In the genomic region with DNA sequence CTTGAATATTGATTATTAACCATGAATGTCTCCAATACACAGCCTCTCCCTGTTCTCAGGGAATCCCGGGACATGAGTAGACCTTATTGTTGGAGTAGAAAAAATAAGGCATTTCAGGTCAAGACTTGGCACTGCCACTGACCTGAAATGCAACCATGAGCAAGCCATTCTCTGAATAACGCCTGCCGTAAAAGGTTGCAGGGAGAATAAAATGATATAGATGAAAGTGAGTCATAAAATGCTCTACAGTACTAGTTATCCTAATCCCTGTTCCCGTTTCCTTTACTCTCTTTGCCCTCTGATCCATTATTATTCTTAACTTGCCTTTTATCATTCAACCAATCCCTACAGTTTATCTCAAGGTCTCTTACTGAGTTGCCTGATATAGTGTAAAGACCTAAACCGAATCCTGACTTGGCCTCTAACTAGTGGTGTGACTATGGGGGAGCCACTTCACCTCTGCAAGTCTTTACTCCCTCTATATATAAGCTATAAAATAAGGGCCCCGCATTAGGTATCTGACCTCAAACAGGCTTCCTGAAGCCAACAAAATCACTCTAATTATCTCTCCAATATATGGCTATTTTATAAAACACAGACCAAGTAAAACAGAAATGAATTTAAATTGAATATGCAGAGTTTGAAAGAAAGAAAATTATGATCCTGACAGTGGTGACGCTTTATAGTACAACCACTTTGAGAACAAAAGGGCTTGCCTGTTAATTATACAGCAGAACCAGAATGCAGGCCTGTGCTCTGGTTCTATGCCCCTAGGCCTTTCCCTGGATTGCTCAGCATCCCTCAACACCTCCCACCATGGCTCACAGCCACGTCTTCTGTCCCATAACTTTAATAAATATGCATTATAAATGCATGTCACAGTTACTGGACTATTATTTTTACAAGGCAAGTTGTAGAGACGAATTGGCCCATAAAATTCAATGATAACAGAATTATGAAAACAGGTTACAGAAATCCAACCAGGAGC, we compare ENCODE assay signal across 1 cellular context.
TF ChIP-seq lines count a peak whose summit lies in the region.

No MANE protein-coding gene starts in this region.

TF ChIP-seq in WTC11, 78 proteins besides CTCF, POLR2A, EP300 and RAD21:
- TF ChIP-seq, protein P1, sequence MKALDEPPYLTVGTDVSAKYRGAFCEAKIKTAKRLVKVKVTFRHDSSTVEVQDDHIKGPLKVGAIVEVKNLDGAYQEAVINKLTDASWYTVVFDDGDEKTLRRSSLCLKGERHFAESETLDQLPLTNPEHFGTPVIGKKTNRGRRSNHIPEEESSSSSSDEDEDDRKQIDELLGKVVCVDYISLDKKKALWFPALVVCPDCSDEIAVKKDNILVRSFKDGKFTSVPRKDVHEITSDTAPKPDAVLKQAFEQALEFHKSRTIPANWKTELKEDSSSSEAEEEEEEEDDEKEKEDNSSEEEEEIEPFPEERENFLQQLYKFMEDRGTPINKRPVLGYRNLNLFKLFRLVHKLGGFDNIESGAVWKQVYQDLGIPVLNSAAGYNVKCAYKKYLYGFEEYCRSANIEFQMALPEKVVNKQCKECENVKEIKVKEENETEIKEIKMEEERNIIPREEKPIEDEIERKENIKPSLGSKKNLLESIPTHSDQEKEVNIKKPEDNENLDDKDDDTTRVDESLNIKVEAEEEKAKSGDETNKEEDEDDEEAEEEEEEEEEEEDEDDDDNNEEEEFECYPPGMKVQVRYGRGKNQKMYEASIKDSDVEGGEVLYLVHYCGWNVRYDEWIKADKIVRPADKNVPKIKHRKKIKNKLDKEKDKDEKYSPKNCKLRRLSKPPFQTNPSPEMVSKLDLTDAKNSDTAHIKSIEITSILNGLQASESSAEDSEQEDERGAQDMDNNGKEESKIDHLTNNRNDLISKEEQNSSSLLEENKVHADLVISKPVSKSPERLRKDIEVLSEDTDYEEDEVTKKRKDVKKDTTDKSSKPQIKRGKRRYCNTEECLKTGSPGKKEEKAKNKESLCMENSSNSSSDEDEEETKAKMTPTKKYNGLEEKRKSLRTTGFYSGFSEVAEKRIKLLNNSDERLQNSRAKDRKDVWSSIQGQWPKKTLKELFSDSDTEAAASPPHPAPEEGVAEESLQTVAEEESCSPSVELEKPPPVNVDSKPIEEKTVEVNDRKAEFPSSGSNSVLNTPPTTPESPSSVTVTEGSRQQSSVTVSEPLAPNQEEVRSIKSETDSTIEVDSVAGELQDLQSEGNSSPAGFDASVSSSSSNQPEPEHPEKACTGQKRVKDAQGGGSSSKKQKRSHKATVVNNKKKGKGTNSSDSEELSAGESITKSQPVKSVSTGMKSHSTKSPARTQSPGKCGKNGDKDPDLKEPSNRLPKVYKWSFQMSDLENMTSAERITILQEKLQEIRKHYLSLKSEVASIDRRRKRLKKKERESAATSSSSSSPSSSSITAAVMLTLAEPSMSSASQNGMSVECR (CRISPR knock-in tag; IDR thresholded peaks at IDR 0.05; ENCODE audit: borderline replicate concordance): no peak
- TF ChIP-seq, protein P2, sequence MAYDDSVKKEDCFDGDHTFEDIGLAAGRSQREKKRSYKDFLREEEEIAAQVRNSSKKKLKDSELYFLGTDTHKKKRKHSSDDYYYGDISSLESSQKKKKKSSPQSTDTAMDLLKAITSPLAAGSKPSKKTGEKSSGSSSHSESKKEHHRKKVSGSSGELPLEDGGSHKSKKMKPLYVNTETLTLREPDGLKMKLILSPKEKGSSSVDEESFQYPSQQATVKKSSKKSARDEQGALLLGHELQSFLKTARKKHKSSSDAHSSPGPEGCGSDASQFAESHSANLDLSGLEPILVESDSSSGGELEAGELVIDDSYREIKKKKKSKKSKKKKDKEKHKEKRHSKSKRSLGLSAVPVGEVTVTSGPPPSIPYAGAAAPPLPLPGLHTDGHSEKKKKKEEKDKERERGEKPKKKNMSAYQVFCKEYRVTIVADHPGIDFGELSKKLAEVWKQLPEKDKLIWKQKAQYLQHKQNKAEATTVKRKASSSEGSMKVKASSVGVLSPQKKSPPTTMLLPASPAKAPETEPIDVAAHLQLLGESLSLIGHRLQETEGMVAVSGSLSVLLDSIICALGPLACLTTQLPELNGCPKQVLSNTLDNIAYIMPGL (CRISPR knock-in tag; IDR thresholded peaks at IDR 0.05): no peak
- TF ChIP-seq ZNF416 (CRISPR knock-in tag; IDR thresholded peaks at IDR 0.05) (no peak), TCF7 (CRISPR knock-in tag; IDR thresholded peaks at IDR 0.05; ENCODE audit: low read depth) (no peak), ZNF263 (CRISPR knock-in tag; IDR thresholded peaks at IDR 0.05; ENCODE audit: low read depth) (no peak), KAT7 (CRISPR knock-in tag; IDR thresholded peaks at IDR 0.05; ENCODE audit: borderline replicate concordance) (no peak), IRF1 (CRISPR knock-in tag; IDR thresholded peaks at IDR 0.05) (no peak), ELF4 (CRISPR knock-in tag; IDR thresholded peaks at IDR 0.05; ENCODE audit: low read depth) (no peak)
